Comparison of ENCODE assay signal across 1 cellular context in genomic region chr1:47785561-47786271, GRCh38.
TF ChIP-seq lines count a peak whose summit lies in the region.

No MANE protein-coding gene starts in this region.

TF ChIP-seq in HepG2, 621 proteins besides CTCF, POLR2A, EP300 and RAD21 (continued from another document):
- TF ChIP-seq KDM6A (CRISPR knock-in tag; IDR thresholded peaks at IDR 0.05; ENCODE audit: low read depth) (no peak), ELF4 (CRISPR knock-in tag; IDR thresholded peaks at IDR 0.05; ENCODE audit: borderline replicate concordance) (no peak), NFE2 (CRISPR knock-in tag; IDR thresholded peaks at IDR 0.05) (no peak), SKIL (CRISPR knock-in tag; IDR thresholded peaks at IDR 0.05; ENCODE audit: borderline replicate concordance) (no peak), ZBTB20 (CRISPR knock-in tag; IDR thresholded peaks at IDR 0.05; ENCODE audit: borderline replicate concordance, low read depth) (no peak), ATF7 (IDR thresholded peaks at IDR 0.05) (no peak), ATF7 (CRISPR knock-in tag; IDR thresholded peaks at IDR 0.05) (no peak), JUND (CRISPR knock-in tag; IDR thresholded peaks at IDR 0.05) (no peak), NRL (CRISPR knock-in tag; IDR thresholded peaks at IDR 0.05; ENCODE audit: borderline replicate concordance) (peak; percentile 37; the same call in 1 of the 2 replicates), ZFY (CRISPR knock-in tag; IDR thresholded peaks at IDR 0.05) (0 out of 2 replicates have a peak, but pooled peaks have one; percentile 42), ZNF282 (IDR thresholded peaks at IDR 0.05; ENCODE audit: partially characterized antibody) (no peak), TGIF2 (CRISPR knock-in tag; IDR thresholded peaks at IDR 0.05) (no peak), ZBED4 (CRISPR knock-in tag; IDR thresholded peaks at IDR 0.05; ENCODE audit: borderline replicate concordance) (no peak), ZNF234 (CRISPR knock-in tag; conservative IDR thresholded peaks at IDR 0.05) (no peak), ZFP36L2 (CRISPR knock-in tag; IDR thresholded peaks at IDR 0.05) (no peak), ZHX1 (CRISPR knock-in tag; IDR thresholded peaks at IDR 0.05; ENCODE audit: low read depth) (no peak), ZNF75D (CRISPR knock-in tag; IDR thresholded peaks at IDR 0.05; ENCODE audit: borderline replicate concordance) (no peak), HOXA9 (CRISPR knock-in tag; IDR thresholded peaks at IDR 0.05; ENCODE audit: borderline replicate concordance) (no peak), NBN (conservative IDR thresholded peaks at IDR 0.05) (no peak), ZBTB7A (CRISPR knock-in tag; IDR thresholded peaks at IDR 0.05) (no peak), ETV6 (CRISPR knock-in tag; conservative IDR thresholded peaks at IDR 0.05) (no peak), ATF2 (CRISPR knock-in tag; IDR thresholded peaks at IDR 0.05) (no peak), NFYB (CRISPR knock-in tag; IDR thresholded peaks at IDR 0.05) (no peak), ZSCAN31 (CRISPR knock-in tag; IDR thresholded peaks at IDR 0.05; ENCODE audit: low read depth) (0 out of 2 replicates have a peak, but pooled peaks have one; percentile 28), ZKSCAN8 (CRISPR knock-in tag; IDR thresholded peaks at IDR 0.05; ENCODE audit: borderline replicate concordance) (no peak), SOX5 (CRISPR knock-in tag; IDR thresholded peaks at IDR 0.05; ENCODE audit: borderline replicate concordance) (no peak), SNRNP70 (IDR thresholded peaks at IDR 0.05; ENCODE audit: low read depth, low read length) (no peak), MIXL1 (CRISPR knock-in tag; IDR thresholded peaks at IDR 0.05) (no peak), ZNF317 (CRISPR knock-in tag; IDR thresholded peaks at IDR 0.05) (no peak), ZNF335 (CRISPR knock-in tag; IDR thresholded peaks at IDR 0.05) (no peak), NR2F6 (IDR thresholded peaks at IDR 0.05) (no peak), NR2F6 (CRISPR knock-in tag; IDR thresholded peaks at IDR 0.05) (0 out of 2 replicates have a peak, but pooled peaks have one; percentile 18), ZNF788 (CRISPR knock-in tag; IDR thresholded peaks at IDR 0.05; ENCODE audit: borderline replicate concordance) (0 out of 2 replicates have a peak, but pooled peaks have one; percentile 2)
- TF ChIP-seq, protein P1, sequence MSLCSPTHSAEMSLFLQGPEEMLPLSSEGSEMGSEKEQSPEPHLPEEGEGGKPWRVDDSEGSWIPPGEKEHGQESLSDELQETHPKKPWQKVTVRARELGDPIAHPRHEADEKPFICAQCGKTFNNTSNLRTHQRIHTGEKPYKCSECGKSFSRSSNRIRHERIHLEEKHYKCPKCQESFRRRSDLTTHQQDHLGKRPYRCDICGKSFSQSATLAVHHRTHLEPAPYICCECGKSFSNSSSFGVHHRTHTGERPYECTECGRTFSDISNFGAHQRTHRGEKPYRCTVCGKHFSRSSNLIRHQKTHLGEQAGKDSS (CRISPR knock-in tag; IDR thresholded peaks at IDR 0.05; ENCODE audit: borderline replicate concordance, low read depth) = no peak
- TF ChIP-seq, protein P2, sequence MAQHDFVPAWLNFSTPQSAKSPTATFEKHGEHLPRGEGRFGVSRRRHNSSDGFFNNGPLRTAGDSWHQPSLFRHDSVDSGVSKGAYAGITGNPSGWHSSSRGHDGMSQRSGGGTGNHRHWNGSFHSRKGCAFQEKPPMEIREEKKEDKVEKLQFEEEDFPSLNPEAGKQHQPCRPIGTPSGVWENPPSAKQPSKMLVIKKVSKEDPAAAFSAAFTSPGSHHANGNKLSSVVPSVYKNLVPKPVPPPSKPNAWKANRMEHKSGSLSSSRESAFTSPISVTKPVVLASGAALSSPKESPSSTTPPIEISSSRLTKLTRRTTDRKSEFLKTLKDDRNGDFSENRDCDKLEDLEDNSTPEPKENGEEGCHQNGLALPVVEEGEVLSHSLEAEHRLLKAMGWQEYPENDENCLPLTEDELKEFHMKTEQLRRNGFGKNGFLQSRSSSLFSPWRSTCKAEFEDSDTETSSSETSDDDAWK (CRISPR knock-in tag; IDR thresholded peaks at IDR 0.05) = no peak
